18 cellular contexts compared by ENCODE assay signal in the genomic region with DNA sequence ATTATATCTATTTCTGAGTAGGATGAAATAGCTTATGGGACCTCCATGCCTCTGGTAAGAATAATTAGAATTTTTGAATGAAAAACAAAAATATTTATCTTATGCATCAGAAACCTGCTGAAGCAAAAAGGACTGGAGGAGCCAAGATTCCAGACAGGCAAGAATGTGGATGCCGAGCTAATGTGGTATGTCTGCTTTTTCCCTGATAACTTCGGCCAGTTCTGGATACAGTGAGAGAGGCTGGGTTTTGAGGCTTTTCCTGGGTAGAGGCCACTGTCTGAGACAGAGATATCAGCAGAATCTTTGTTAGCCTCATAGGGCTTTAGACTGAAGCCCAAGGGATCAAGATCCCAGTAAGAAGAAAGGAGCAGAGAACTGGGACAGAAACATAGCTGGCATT. TPM values are rescaled to one million over a fixed set of nuclear protein-coding genes. Genes with fewer than 3 reads are reported as not detected.
"Had no signal": no experiment of that assay in that cellular context is flagged by ENCODE, and none has a peak within 500 bp of the region (broad histone marks: within the 10 kb centered on the region; RNA-seq: fewer than 3 reads in every experiment).

No MANE protein-coding gene starts in this region.

- H3K9ac ChIP-seq: SK-N-SH had no signal

- H3K9me3 ChIP-seq: MG63, SK-N-SH had no signal

- ATAC-seq: HepG2 had no signal

- DNase-seq: IMR-90, Karpas-422, KG1, MG63, NCI-H1092 treated with DMSO at 0.1 percent for 48 hours, NCI-H1436, NCI-H187, NCI-H2029 treated with DMSO at 0.1 percent for 48 hours, NCI-H2171 treated with DMSO at 0.1 percent for 48 hours, NCI-H510A, NCI-H524 treated with DMSO at 0.1 percent for 48 hours, NCI-H69, NCI-H774, SHP77, SK-N-SH, SW 1271 had no signal

- H3K4me2 ChIP-seq: SK-N-SH had no signal

- H3K36me3 ChIP-seq: MG63 had no signal

- H3K4me3 ChIP-seq: MG63 had no signal

- H3K27ac ChIP-seq: RWPE1 had no signal

- FAIRE-seq: HepG2 had no signal

RNA-seq across cellular contexts. Expression of a gene that starts 5.2 kb away (rescaled TPM):
- total RNA-seq: HepG2, IMR-90 had no signal
- polyA plus RNA-seq: HepG2, IMR-90, SK-N-SH had no signal
